ENCODE assay signal across 22 cellular contexts in the genomic region with DNA sequence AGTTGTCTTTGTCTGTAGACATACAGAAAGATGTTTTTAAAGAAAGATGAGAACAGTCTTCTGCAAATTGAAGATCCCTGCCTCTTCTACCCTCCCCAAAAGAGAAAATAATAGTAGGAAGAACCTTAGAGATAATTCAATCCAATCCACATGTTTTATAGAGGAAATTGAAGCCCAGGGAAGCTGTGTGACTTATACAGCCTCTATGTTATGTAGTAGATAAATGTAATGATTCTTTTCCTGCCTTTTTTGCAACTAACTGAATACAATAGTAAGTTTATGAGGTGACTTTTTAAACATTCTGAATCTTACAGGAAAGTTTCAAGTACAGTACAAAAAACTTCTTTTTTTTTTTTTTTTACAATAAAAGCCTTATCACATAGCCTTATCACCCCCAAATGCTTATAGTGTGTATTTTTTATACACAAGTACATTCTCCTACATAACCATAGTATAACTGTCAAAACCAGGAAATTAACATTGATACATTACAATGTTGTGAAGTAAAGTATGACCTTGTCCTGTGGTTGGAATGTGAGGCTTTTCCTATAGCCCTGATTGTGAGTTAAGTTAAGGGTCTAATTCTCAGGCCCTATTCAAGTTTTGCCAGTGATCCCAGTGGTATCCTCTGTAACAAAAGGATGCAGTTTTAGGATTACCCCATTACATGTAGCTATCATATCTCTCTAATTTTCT.
"Had no signal": no experiment of that assay in that cellular context is flagged by ENCODE, and none has a peak within 500 bp of the region (broad histone marks: within the 10 kb centered on the region; RNA-seq: fewer than 3 reads in every experiment).

No MANE protein-coding gene starts in this region.

- H3K9me3 ChIP-seq: heart right ventricle, left lung, lower lobe of right lung, ovary, right atrium auricular region, stomach, testis, thyroid gland, transverse colon, upper lobe of left lung had no signal

- H3K36me3 ChIP-seq: heart right ventricle, left lung, lower lobe of right lung, ovary, right atrium auricular region, stomach, thyroid gland, transverse colon, upper lobe of left lung had no signal

- DNase-seq: heart right ventricle; islet precursor cell; left lung; lower lobe of right lung; naive thymus-derived CD4-positive, alpha-beta T cell; ovary; stimulated activated CD4-positive, alpha-beta T cell treated with anti-CD3 and anti-CD28 coated beads, Interleukin-12 subunit alpha, Interleukin-12 subunit beta, amount 100 ng/mL, for 4 hours; stimulated activated CD4-positive, alpha-beta T cell treated with anti-CD3 and anti-CD28 coated beads, Interleukin-15, amount 100 ng/mL, for 24 hours; stimulated activated CD4-positive, alpha-beta T cell treated with anti-CD3 and anti-CD28 coated beads, Interleukin-2, amount 100 ng/mL, for 24 hours; stimulated activated CD4-positive, alpha-beta T cell treated with anti-CD3 and anti-CD28 coated beads, Interleukin-4, amount 100 ng/mL, for 1 hour; stimulated activated naive B cell treated with anti-CD40 and anti-IgM and Interleukin-4, amounts not matched to agents 10 μg/mL and 1 μg/mL and 100 μg/mL, for 72 hours; stimulated activated naive CD8-positive, alpha-beta T cell treated with anti-CD3 and anti-CD28 coated beads, Interleukin-15, Interleukin-2, amounts not matched to agents 100 U/mL and 50 U/mL, for 24 hours; stomach; thyroid gland; transverse colon; upper lobe of left lung had no signal

- H3K4me1 ChIP-seq: left lung, upper lobe of left lung had no signal

- H3K27ac ChIP-seq: hepatocyte, left lung, lower lobe of right lung, ovary, right atrium auricular region, skin epidermis, stomach, testis, thyroid gland, transverse colon, upper lobe of left lung had no signal

- ATAC-seq: heart right ventricle; left lung; lower lobe of right lung; naive thymus-derived CD4-positive, alpha-beta T cell; natural killer cell treated with Interleukin-12 subunit alpha and Interleukin-12 subunit beta and Interleukin-15 and Interleukin-18, amount 100 ng/mL, for 72 hours; sciatic nerve; stimulated activated naive B cell treated with anti-CD40 and anti-IgM and Interleukin-4, amounts not matched to agents 10 μg/mL and 1 μg/mL and 100 μg/mL, for 72 hours; stimulated activated naive CD8-positive, alpha-beta T cell treated with anti-CD3 and anti-CD28 coated beads, Interleukin-15, Interleukin-2, amounts not matched to agents 100 U/mL and 50 U/mL, for 24 hours had no signal

- H3K4me3 ChIP-seq: heart right ventricle, hepatocyte, left lung, lower lobe of right lung, ovary, right atrium auricular region, skin epidermis, stomach, testis, thyroid gland, transverse colon, upper lobe of left lung had no signal

- H3K27me3 ChIP-seq: heart right ventricle, hepatocyte, left lung, ovary, right atrium auricular region, stomach, testis, thyroid gland, transverse colon, upper lobe of left lung had no signal
